Comparison of ENCODE assay signal across 20 cellular contexts in genomic region chr3:124920718-124921117, GRCh38. TPM values are rescaled to one million over a fixed set of nuclear protein-coding genes. Genes with fewer than 3 reads are reported as not detected.
"Had no signal": no experiment of that assay in that cellular context is flagged by ENCODE, and none has a peak within 500 bp of the region (broad histone marks: within the 10 kb centered on the region; RNA-seq: fewer than 3 reads in every experiment).

No MANE protein-coding gene starts in this region.

- ATAC-seq: activated CD4-positive, CD25-positive, alpha-beta regulatory T cell treated with anti-CD3 and anti-CD28 coated beads, Interleukin-2, amount 50 U/mL, for 24 hours; activated naive CD8-positive, alpha-beta T cell treated with anti-CD3 and anti-CD28 coated beads, Interleukin-2, amount 50 U/mL, for 24 hours; esophagus mucosa; mucosa of descending colon; naive thymus-derived CD4-positive, alpha-beta T cell; T-cell had no signal

- H3K4me1 ChIP-seq: transverse colon had no signal

- H3K27me3 ChIP-seq: ovary, transverse colon had no signal

- H3K4me1 Mint-ChIP-seq: activated naive CD8-positive, alpha-beta T cell treated with anti-CD3 and anti-CD28 coated beads, Interleukin-2, amount 50 U/mL, for 24 hours; naive thymus-derived CD4-positive, alpha-beta T cell; T-cell had no signal

- DNase-seq: activated CD4-positive, alpha-beta T cell treated with anti-CD3 and anti-CD28 coated beads, Interleukin-2, amount 50 U/mL, for 4 hours; activated naive CD4-positive, alpha-beta T cell; activated naive CD8-positive, alpha-beta T cell treated with anti-CD3 and anti-CD28 coated beads, Interleukin-2, amount 50 U/mL, for 24 hours; activated T-cell treated with anti-CD3 and anti-CD28 coated beads for 4 hours; aorta; mucosa of descending colon; naive thymus-derived CD4-positive, alpha-beta T cell; ovary; retina; SK-N-SH; small intestine; stimulated activated CD4-positive, alpha-beta T cell treated with anti-CD3 and anti-CD28 coated beads, Interleukin-4, amount 100 ng/mL, for 24 hours; stimulated activated naive CD4-positive, alpha-beta T cell; T-cell; T1000; transverse colon had no signal

- H3K4me3 Mint-ChIP-seq: activated naive CD8-positive, alpha-beta T cell treated with anti-CD3 and anti-CD28 coated beads, Interleukin-2, amount 50 U/mL, for 24 hours; naive thymus-derived CD4-positive, alpha-beta T cell; T-cell had no signal

- H3K4me3 ChIP-seq: mucosa of descending colon, ovary, transverse colon had no signal

- H3K9me3 Mint-ChIP-seq: activated naive CD8-positive, alpha-beta T cell treated with anti-CD3 and anti-CD28 coated beads, Interleukin-2, amount 50 U/mL, for 24 hours; naive thymus-derived CD4-positive, alpha-beta T cell; T-cell had no signal

- H3K9ac ChIP-seq: SK-N-SH had no signal

- FAIRE-seq: endometrium, small intestine had no signal

- H3K36me3 Mint-ChIP-seq: naive thymus-derived CD4-positive, alpha-beta T cell; T-cell had no signal

- H3K36me3 ChIP-seq: ovary had no signal

- H3K27ac Mint-ChIP-seq: activated naive CD8-positive, alpha-beta T cell treated with anti-CD3 and anti-CD28 coated beads, Interleukin-2, amount 50 U/mL, for 24 hours; naive thymus-derived CD4-positive, alpha-beta T cell; T-cell had no signal

- H3K27ac ChIP-seq: ovary, transverse colon had no signal

- H3K9me3 ChIP-seq: mucosa of descending colon, ovary, SK-N-SH, transverse colon had no signal

RNA-seq across cellular contexts. Expression of gene MUC13, which starts 13.8 kb away (rescaled TPM):
- total RNA-seq: esophagus mucosa; lung microvascular endothelial cell; naive thymus-derived CD4-positive, alpha-beta T cell had no signal
- polyA plus RNA-seq: naive thymus-derived CD4-positive, alpha-beta T cell; SK-N-SH had no signal
